In genomic region chr2:218069606-218070300, GRCh38 we compare ENCODE assay signal across 22 cellular contexts. TPM values are rescaled to one million over a fixed set of nuclear protein-coding genes. Genes with fewer than 3 reads are reported as not detected.
"Had no signal": no experiment of that assay in that cellular context is flagged by ENCODE, and none has a peak within 500 bp of the region (broad histone marks: within the 10 kb centered on the region; RNA-seq: fewer than 3 reads in every experiment).

No MANE protein-coding gene starts in this region.

- FAIRE-seq: kidney, TTC549 had no signal

- H3K9me3 Mint-ChIP-seq: activated B cell treated with CpG ODN at 0.5 μM for 24 hours; activated CD4-positive, alpha-beta T cell treated with anti-CD3 and anti-CD28 coated beads, Interleukin-2, amount 10 ng/mL, durations not matched to agents 24 days and 14 days; activated naive CD4-positive, alpha-beta T cell treated with anti-CD3 and anti-CD28 coated beads for 36 hours; activated T-helper 2 cell treated with anti-CD3 and anti-CD28 coated beads, Interferon-gamma antibody, Interleukin-2, Interleukin-4, amounts not matched to agents 10 μg/mL and 5 μg/mL and 100 μg/mL, durations not matched to agents 14 hours and 24 hours and 36 hours; naive thymus-derived CD8-positive, alpha-beta T cell; stimulated activated naive CD8-positive, alpha-beta T cell treated with anti-CD3 and anti-CD28 coated beads, Interleukin-15, amount 100 ng/mL, for 72 hours had no signal

- DNase-seq: activated B cell treated with CpG ODN at 0.5 μM for 24 hours; activated CD4-positive, alpha-beta T cell treated with anti-CD3 and anti-CD28 coated beads, Interleukin-2, amount 10 ng/mL, durations not matched to agents 24 days and 14 days; activated naive CD4-positive, alpha-beta T cell treated with anti-CD3 and anti-CD28 coated beads for 36 hours; kidney; naive thymus-derived CD8-positive, alpha-beta T cell; right cardiac atrium; stimulated activated CD4-positive, alpha-beta T cell treated with anti-CD3 and anti-CD28 coated beads, Interleukin-15, amount 100 ng/mL, for 24 hours; stimulated activated CD4-positive, alpha-beta T cell treated with anti-CD3 and anti-CD28 coated beads, Interleukin-4, amount 100 ng/mL, for 24 hours; stimulated activated naive CD8-positive, alpha-beta T cell treated with anti-CD3 and anti-CD28 coated beads, Interleukin-15, amount 100 ng/mL, for 72 hours; T-helper 1 cell; upper lobe of right lung had no signal

- H3K9me3 ChIP-seq: left lung, mucosa of descending colon, SK-N-SH, thoracic aorta, upper lobe of right lung had no signal

- H3K27ac Mint-ChIP-seq: activated B cell treated with CpG ODN at 0.5 μM for 24 hours; activated naive CD4-positive, alpha-beta T cell treated with anti-CD3 and anti-CD28 coated beads for 36 hours; activated T-helper 2 cell treated with anti-CD3 and anti-CD28 coated beads, Interferon-gamma antibody, Interleukin-2, Interleukin-4, amounts not matched to agents 10 μg/mL and 5 μg/mL and 100 μg/mL, durations not matched to agents 14 hours and 24 hours and 36 hours; progenitor cell of endocrine pancreas had no signal

- H3K36me3 Mint-ChIP-seq: naive thymus-derived CD8-positive, alpha-beta T cell had no signal

- H3K4me1 ChIP-seq: upper lobe of right lung had no signal

- H3K27ac ChIP-seq: cardiac muscle cell, hepatocyte, left lung, skin epidermis, thoracic aorta, upper lobe of right lung had no signal

- H3K27me3 ChIP-seq: hepatocyte, upper lobe of right lung had no signal

- H3K4me3 ChIP-seq: cardiac muscle cell, hepatocyte, mucosa of descending colon had no signal

- H3K36me3 ChIP-seq: cardiac muscle cell, left lung, thoracic aorta, upper lobe of right lung had no signal

RNA-seq across cellular contexts. Expression of gene RUFY4, which starts 0.7 kb away (rescaled TPM):
- total RNA-seq: cardiac muscle cell, glomerular endothelial cell, mucosa of descending colon, progenitor cell of endocrine pancreas, right cardiac atrium, upper lobe of right lung had no signal
- polyA plus RNA-seq: cardiac muscle cell, right cardiac atrium, SK-N-SH had no signal

RNA-seq across cellular contexts. Expression of gene CXCR2, which starts 56.1 kb away (rescaled TPM):
- total RNA-seq: activated B cell treated with CpG ODN at 0.5 μM for 24 hours; glomerular endothelial cell; naive thymus-derived CD8-positive, alpha-beta T cell; progenitor cell of endocrine pancreas had no signal
- polyA plus RNA-seq: SK-N-SH had no signal
